Comparison of ENCODE assay signal across 16 cellular contexts in genomic region chr13:30486230-30487074, GRCh38. TPM values are rescaled to one million over a fixed set of nuclear protein-coding genes. Genes with fewer than 3 reads are reported as not detected.
A peak's percentile ranks its signal among the peaks of the same experiment; 100 is the strongest.
DNase-seq lines count a peak whose midpoint lies in the region; ATAC-seq and TF ChIP-seq lines count a peak whose summit lies in the region.
"Had no signal": no experiment of that assay in that cellular context is flagged by ENCODE, and none has a peak within 500 bp of the region (broad histone marks: within the 10 kb centered on the region; RNA-seq: fewer than 3 reads in every experiment).

No MANE protein-coding gene starts in this region.

- peaks cover 33% of the 10 kb centered on the region for H3K4me1 ChIP-seq in body of pancreas
- peaks cover 15% of the 10 kb centered on the region for H3K4me1 ChIP-seq in suprapubic skin
- H3K4me1 ChIP-seq in Peyer's patch = no peaks in the 10 kb centered on the region

- H3K27me3 ChIP-seq in body of pancreas = no peaks in the 10 kb centered on the region
- no peaks in the 10 kb centered on the region for H3K27me3 ChIP-seq in suprapubic skin
- no peaks in the 10 kb centered on the region for H3K27me3 ChIP-seq in WERI-Rb-1 (ENCODE audit: insufficient read depth, low read depth, severe bottlenecking)
- no peaks in the 10 kb centered on the region for H3K27me3 ChIP-seq in Peyer's patch

- TF ChIP-seq CTCF in body of pancreas (IDR thresholded peaks at IDR 0.05) (no peak), suprapubic skin (IDR thresholded peaks at IDR 0.05) (no peak), WERI-Rb-1 (IDR thresholded peaks at IDR 0.05; ENCODE audit: low read depth, low read length) (no peak), Peyer's patch (IDR thresholded peaks at IDR 0.05) (no peak)

- H3K9me3 ChIP-seq in body of pancreas = no peaks in the 10 kb centered on the region
- no peaks in the 10 kb centered on the region for H3K9me3 ChIP-seq in suprapubic skin
- H3K9me3 ChIP-seq in WERI-Rb-1 (ENCODE audit: severe bottlenecking) = no peaks in the 10 kb centered on the region
- no peaks in the 10 kb centered on the region for H3K9me3 ChIP-seq in Peyer's patch

- TF ChIP-seq POLR2A in body of pancreas (IDR thresholded peaks at IDR 0.05) (peak in 2 of 3 donors; percentile 37 to 53), suprapubic skin (IDR thresholded peaks at IDR 0.05) (no peak), Peyer's patch (IDR thresholded peaks at IDR 0.05) (no peak)

- H3K4me3 ChIP-seq in body of pancreas = no peak overlapping the region
- no peak overlapping the region for H3K4me3 ChIP-seq in suprapubic skin
- H3K4me3 ChIP-seq in WERI-Rb-1 (ENCODE audit: low read depth, low read length) = no peak overlapping the region
- no peak overlapping the region for H3K4me3 ChIP-seq in Peyer's patch

- no peak for TF ChIP-seq EP300 in suprapubic skin (IDR thresholded peaks at IDR 0.05)

- DNase-seq in LHCN-M2 (ENCODE audit: low read depth) (peak; percentile 40), body of pancreas (peak; percentile 76 to 89 (median 83)), left kidney (ENCODE audit: low read depth, low spot score) (peak; percentile 53), suprapubic skin (ENCODE audit: low spot score in 2 of 2) (no peak), WERI-Rb-1 (no peak), SKM-1 (lab: John Stamatoyannopoulos, UW; ENCODE audit: unreplicated experiment) (no peak), Peyer's patch (no peak)
- DNase-seq: activated CD8-positive, alpha-beta memory T cell treated with anti-CD3 and anti-CD28 coated beads for 24 hours; head of caudate nucleus; Karpas-422; kidney glomerular epithelial cell; naive B cell; NCI-H1436 treated with DMSO at 0.1 percent for 48 hours; NCI-H524 treated with DMSO at 0.1 percent for 48 hours had no signal

- peak overlapping the region; percentile 59 to 94 (median 72) for H3K27ac ChIP-seq in body of pancreas
- H3K27ac ChIP-seq in suprapubic skin = peak overlapping the region; percentile 2
- no peak overlapping the region for H3K27ac ChIP-seq in WERI-Rb-1
- H3K27ac ChIP-seq in Peyer's patch = no peak overlapping the region

- 21 to 36% methylated on average over 11 of the region's 11 CpGs for WGBS in body of pancreas, 2 donors
- WGBS in suprapubic skin = 48% methylated on average over 11 of the region's 11 CpGs

- intact Hi-C loops in body of pancreas (cut with DNase I) = no loop called here

- H3K36me3 ChIP-seq in body of pancreas (replicated peaks in 1 of 2; ENCODE audit: insufficient read depth in 1 of 2, low read depth in 2 of 2) = no peaks in the 10 kb centered on the region
- no peaks in the 10 kb centered on the region for H3K36me3 ChIP-seq in suprapubic skin
- no peaks in the 10 kb centered on the region for H3K36me3 ChIP-seq in WERI-Rb-1
- H3K36me3 ChIP-seq in Peyer's patch = no peaks in the 10 kb centered on the region

- peak; percentile 95 for ATAC-seq in body of pancreas
- ATAC-seq: activated T-helper 17 cell treated with anti-CD3 and anti-CD28 coated beads, Interleukin-2, amount 50 U/mL, for 72 hours; Panc1 had no signal

RNA-seq across cellular contexts. Expression of gene HMGB1, which starts 20.7 kb away (rescaled TPM):
- total RNA-seq in LHCN-M2 (2014; rRNA removed) = 626 and 751 TPM in 2 replicates
- 284 TPM for polyA plus RNA-seq in LHCN-M2 (2012)
- 10 to 100 TPM; 54.4 to 97.3 TPM for total RNA-seq in body of pancreas
- 100 to 1,000 TPM; 212 to 327 (median 271) TPM for total RNA-seq in suprapubic skin
- 100 to 1,000 TPM in 3 of 4 donors, 10 to 100 TPM in 1; 93.5 to 280 (median 154) TPM for total RNA-seq in Peyer's patch

Comparison
In these comparisons a context has a peak if more than half of its experiments do, and no peak if none do; other contexts are left out.
1. DNase-seq: peak in LHCN-M2 (single experiment), body of pancreas (4 of 4) and left kidney (single experiment); none in suprapubic skin (0 of 2), WERI-Rb-1 (single experiment), SKM-1 (single experiment) and Peyer's patch (0 of 3).
2. H3K27ac ChIP-seq: peak in body of pancreas (4 of 4) and suprapubic skin (single experiment); none in WERI-Rb-1 (single experiment) and Peyer's patch (0 of 4).
3. POLR2A ChIP-seq: peak in body of pancreas (2 of 3); none in suprapubic skin (0 of 2) and Peyer's patch (0 of 2).